ENCODE assay signal across 30 cellular contexts in genomic region chr6:31471711-31472110, GRCh38. TPM values are rescaled to one million over a fixed set of nuclear protein-coding genes. Genes with fewer than 3 reads are reported as not detected.
A peak's percentile ranks its signal among the peaks of the same experiment; 100 is the strongest.
DNase-seq lines count a peak whose midpoint lies in the region; ATAC-seq lines count a peak whose summit lies in the region.
"Had no signal": no experiment of that assay in that cellular context is flagged by ENCODE, and none has a peak within 500 bp of the region (broad histone marks: within the 10 kb centered on the region; RNA-seq: fewer than 3 reads in every experiment).

No MANE protein-coding gene starts in this region.

- no peaks in the 10 kb centered on the region for H3K27me3 ChIP-seq in CD4-positive, CD25-positive, alpha-beta regulatory T cell (ENCODE audit: control insufficient read depth, insufficient read depth, low read length)
- no peaks in the 10 kb centered on the region for H3K27me3 ChIP-seq in CD4-positive, alpha-beta memory T cell (ENCODE audit: insufficient read depth, low read length)
- H3K27me3 ChIP-seq in mesenchymal stem cell (ENCODE audit: control insufficient read depth in 1 of 2, insufficient read depth in 1 of 2, low read length in 2 of 2): peaks cover 12 to 52% of the 10 kb centered on the region in 2 experiments
- H3K27me3 ChIP-seq: BLaER1 treated with 17β-estradiol and CSF1 and Interleukin-3, amounts not matched to agents 10 nM and 100 nM; left lung; suprapubic skin; upper lobe of left lung had no signal

- POLR2A ChIA-PET in CD4-positive, alpha-beta memory T cell (lab: Charles Lee; ENCODE audit: partially characterized antibody): interaction anchor here (0.9 to 2.9 kb wide), 6 partner anchors 9 to 73 kb away, joined by 3 to 24 read pairs (median 4); partner anchors contain the start of gene MICB
- POLR2A ChIA-PET in naive thymus-derived CD8-positive, alpha-beta T cell (lab: Charles Lee): interaction anchor here (1.0 kb wide), 1 partner anchor 9 kb away, joined by 5 read pairs; no protein-coding TSS in a partner anchor

- H4K91ac ChIP-seq in mesenchymal stem cell (ENCODE audit: low read length): no peak overlapping the region

- H3K4me1 ChIP-seq in CD4-positive, CD25-positive, alpha-beta regulatory T cell (ENCODE audit: control insufficient read depth, insufficient read depth, low read length, poor library complexity, severe bottlenecking): peaks cover 70% of the 10 kb centered on the region
- H3K4me1 ChIP-seq in CD4-positive, alpha-beta memory T cell (ENCODE audit: insufficient read depth, low read length): peaks cover 82% of the 10 kb centered on the region
- no peaks in the 10 kb centered on the region for H3K4me1 ChIP-seq in mesenchymal stem cell (ENCODE audit: control insufficient read depth, insufficient read depth, low read depth, low read length)
- H3K4me1 ChIP-seq: psoas muscle had no signal

- peak overlapping the region; percentile 30 to 94 (median 70) for H3K27ac Mint-ChIP-seq in CD4-positive, CD25-positive, alpha-beta regulatory T cell
- H3K27ac Mint-ChIP-seq in CD4-positive, alpha-beta memory T cell: peak overlapping the region; percentile 50 to 85 (median 80)
- peak overlapping the region; percentile 84 for H3K27ac Mint-ChIP-seq in activated naive CD8-positive, alpha-beta T cell treated with anti-CD3 and anti-CD28 coated beads, Interleukin-2, amount 50 U/mL, for 24 hours
- peak overlapping the region; percentile 6 to 99 (median 75) for H3K27ac Mint-ChIP-seq in naive thymus-derived CD8-positive, alpha-beta T cell
- H3K27ac Mint-ChIP-seq: activated T-helper 2 cell treated with anti-CD3 and anti-CD28 coated beads, Interferon-gamma antibody, Interleukin-2, Interleukin-4, amounts not matched to agents 10 μg/mL and 5 μg/mL and 100 μg/mL, durations not matched to agents 14 hours and 24 hours and 36 hours; GM23338; HFFc6 had no signal

- H4K8ac ChIP-seq in mesenchymal stem cell (ENCODE audit: low read length): no peak overlapping the region

- no peak overlapping the region for H2AK5ac ChIP-seq in mesenchymal stem cell (ENCODE audit: low read length, severe bottlenecking)

- intact Hi-C loops in CD4-positive, alpha-beta memory T cell (cut with micrococcal nuclease): no loop called here

- H2BK15ac ChIP-seq in mesenchymal stem cell (ENCODE audit: low read depth, poor library complexity, severe bottlenecking): no peak overlapping the region

- H2BK12ac ChIP-seq in mesenchymal stem cell (ENCODE audit: low read length in 2 of 2): no peak overlapping the region

- H3K4me3 ChIP-seq in CD4-positive, CD25-positive, alpha-beta regulatory T cell (ENCODE audit: low read depth, low read length): peak overlapping the region; percentile 26
- H3K4me3 ChIP-seq in CD4-positive, alpha-beta memory T cell (ENCODE audit: low read length in 2 of 2): no peak overlapping the region
- H3K4me3 ChIP-seq in mesenchymal stem cell (ENCODE audit: insufficient read depth in 1 of 2, low read depth in 1 of 2, low read length in 2 of 2): no peak overlapping the region
- H3K4me3 ChIP-seq: BLaER1 treated with 17β-estradiol and CSF1 and Interleukin-3, amounts not matched to agents 10 nM and 100 nM; GM23338; left lung; psoas muscle; suprapubic skin; upper lobe of left lung had no signal

- no peaks in the 10 kb centered on the region for H3K27me3 Mint-ChIP-seq in CD4-positive, CD25-positive, alpha-beta regulatory T cell
- no peaks in the 10 kb centered on the region for H3K27me3 Mint-ChIP-seq in CD4-positive, alpha-beta memory T cell
- H3K27me3 Mint-ChIP-seq in activated naive CD8-positive, alpha-beta T cell treated with anti-CD3 and anti-CD28 coated beads, Interleukin-2, amount 50 U/mL, for 24 hours: no peaks in the 10 kb centered on the region
- H3K27me3 Mint-ChIP-seq in naive thymus-derived CD8-positive, alpha-beta T cell: no peaks in the 10 kb centered on the region
- H3K27me3 Mint-ChIP-seq: IgD-negative memory B cell had no signal

- H3K4me1 Mint-ChIP-seq in CD4-positive, CD25-positive, alpha-beta regulatory T cell: peaks cover 31 to 92% (median 76%) of the 10 kb centered on the region in 4 donors
- H3K4me1 Mint-ChIP-seq in CD4-positive, alpha-beta memory T cell: peaks cover 69 to 97% (median 84%) of the 10 kb centered on the region in 4 donors
- peaks cover 76% of the 10 kb centered on the region for H3K4me1 Mint-ChIP-seq in activated naive CD8-positive, alpha-beta T cell treated with anti-CD3 and anti-CD28 coated beads, Interleukin-2, amount 50 U/mL, for 24 hours
- H3K4me1 Mint-ChIP-seq in naive thymus-derived CD8-positive, alpha-beta T cell: peaks cover 58 to 98% (median 91%) of the 10 kb centered on the region in 4 donors
- H3K4me1 Mint-ChIP-seq: GM23338 had no signal

- 32% methylated on average over 2 of the region's 2 CpGs for WGBS in mesenchymal stem cell

- peak overlapping the region in 3 of 4 donors; percentile 30 to 76 (median 53) for H3K4me3 Mint-ChIP-seq in CD4-positive, CD25-positive, alpha-beta regulatory T cell
- H3K4me3 Mint-ChIP-seq in CD4-positive, alpha-beta memory T cell: peak overlapping the region in 6 of 8 donors; percentile 1 to 73 (median 62)
- peak overlapping the region; percentile 45 for H3K4me3 Mint-ChIP-seq in activated naive CD8-positive, alpha-beta T cell treated with anti-CD3 and anti-CD28 coated beads, Interleukin-2, amount 50 U/mL, for 24 hours
- H3K4me3 Mint-ChIP-seq in naive thymus-derived CD8-positive, alpha-beta T cell: peak overlapping the region in 8 of 10 donors; percentile 13 to 99 (median 60)
- H3K4me3 Mint-ChIP-seq: GM23338, HFFc6 had no signal

- DNase-seq in CD4-positive, CD25-positive, alpha-beta regulatory T cell: no peak
- no peak for DNase-seq in CD4-positive, alpha-beta memory T cell
- DNase-seq in activated naive CD8-positive, alpha-beta T cell treated with anti-CD3 and anti-CD28 coated beads, Interleukin-2, amount 50 U/mL, for 24 hours: no peak
- no peak for DNase-seq in naive thymus-derived CD8-positive, alpha-beta T cell
- DNase-seq in mesenchymal stem cell: no peak
- DNase-seq: activated CD4-positive, alpha-beta T cell treated with anti-CD3 and anti-CD28 coated beads for 48 hours; caudate nucleus; DND-41; foreskin fibroblast; HFFc6; left lung; NCI-H146; nucleus accumbens; psoas muscle; Right ventricle myocardium superior; stimulated activated CD4-positive, alpha-beta T cell treated with anti-CD3 and anti-CD28 coated beads, Interleukin-4, amount 100 ng/mL, for 1 hour; T1000; upper lobe of left lung had no signal

- H3K4ac ChIP-seq in mesenchymal stem cell (ENCODE audit: low read depth in 1 of 2, low read length in 2 of 2): no peak overlapping the region

- H3K9me3 Mint-ChIP-seq in CD4-positive, CD25-positive, alpha-beta regulatory T cell: no peaks in the 10 kb centered on the region
- H3K9me3 Mint-ChIP-seq in CD4-positive, alpha-beta memory T cell: no peaks in the 10 kb centered on the region
- H3K9me3 Mint-ChIP-seq in activated naive CD8-positive, alpha-beta T cell treated with anti-CD3 and anti-CD28 coated beads, Interleukin-2, amount 50 U/mL, for 24 hours: no peaks in the 10 kb centered on the region
- no peaks in the 10 kb centered on the region for H3K9me3 Mint-ChIP-seq in naive thymus-derived CD8-positive, alpha-beta T cell
- H3K9me3 Mint-ChIP-seq: activated T-helper 2 cell treated with anti-CD3 and anti-CD28 coated beads, Interferon-gamma antibody, Interleukin-2, Interleukin-4, amounts not matched to agents 10 μg/mL and 5 μg/mL and 100 μg/mL, durations not matched to agents 14 hours and 24 hours and 36 hours; GM23338; HFFc6; IgD-negative memory B cell had no signal

- H2BK120ac ChIP-seq in mesenchymal stem cell (ENCODE audit: low read depth, low read length): no peak overlapping the region

- ATAC-seq in CD4-positive, CD25-positive, alpha-beta regulatory T cell (ENCODE audit: low read depth in 2 of 2): no peak
- no peak for ATAC-seq in activated naive CD8-positive, alpha-beta T cell treated with anti-CD3 and anti-CD28 coated beads, Interleukin-2, amount 50 U/mL, for 24 hours
- no peak for ATAC-seq in naive thymus-derived CD8-positive, alpha-beta T cell
- ATAC-seq in GM21367 (IDR thresholded peaks at IDR 0.05; ENCODE audit: unreplicated experiment) (no peak), GM19452 (IDR thresholded peaks at IDR 0.05; ENCODE audit: unreplicated experiment) (no peak)
- ATAC-seq: esophagus mucosa, GM23338, psoas muscle had no signal

- no peak overlapping the region for H3K23ac ChIP-seq in mesenchymal stem cell (ENCODE audit: low read length in 2 of 2)

- no peak overlapping the region for H3K14ac ChIP-seq in mesenchymal stem cell (ENCODE audit: low read length in 2 of 2)

- no peak overlapping the region for H3K4me2 ChIP-seq in mesenchymal stem cell (ENCODE audit: low read length, poor library complexity, severe bottlenecking)
- H3K4me2 ChIP-seq: BLaER1 treated with 17β-estradiol and CSF1 and Interleukin-3, amounts not matched to agents 10 nM and 100 nM; GM23338 had no signal

- no peak overlapping the region for H2AFZ ChIP-seq in mesenchymal stem cell (ENCODE audit: low read depth, low read length)
- H2AFZ ChIP-seq: GM23338 had no signal

- CTCF ChIA-PET in CD4-positive, alpha-beta memory T cell (lab: Charles Lee; ENCODE audit: partially characterized antibody): interaction anchor here (1.2 kb wide), 1 partner anchor 9 kb away, joined by 3 read pairs; no protein-coding TSS in a partner anchor

- H3K36me3 Mint-ChIP-seq in CD4-positive, CD25-positive, alpha-beta regulatory T cell: peaks cover 15% of the 10 kb centered on the region
- H3K36me3 Mint-ChIP-seq in CD4-positive, alpha-beta memory T cell: peaks cover 0 to 51% of the 10 kb centered on the region in 2 donors
- peaks cover 14% of the 10 kb centered on the region for H3K36me3 Mint-ChIP-seq in activated naive CD8-positive, alpha-beta T cell treated with anti-CD3 and anti-CD28 coated beads, Interleukin-2, amount 50 U/mL, for 24 hours (ENCODE audit: low read depth)
- peaks cover 0 to 29% (median 10%) of the 10 kb centered on the region in 3 donors for H3K36me3 Mint-ChIP-seq in naive thymus-derived CD8-positive, alpha-beta T cell

- H3K79me1 ChIP-seq in mesenchymal stem cell (replicated peaks; ENCODE audit: low read length, poor library complexity, severe bottlenecking): no peaks in the 10 kb centered on the region

- H3K9ac ChIP-seq in mesenchymal stem cell (ENCODE audit: low read length): no peak overlapping the region

- peak overlapping the region; percentile 47 for H3K27ac ChIP-seq in CD4-positive, CD25-positive, alpha-beta regulatory T cell (ENCODE audit: insufficient read depth, low read length, poor library complexity, severe bottlenecking)
- H3K27ac ChIP-seq in CD4-positive, alpha-beta memory T cell (ENCODE audit: low read depth, low read length): no peak overlapping the region
- H3K27ac ChIP-seq in mesenchymal stem cell (ENCODE audit: low read length, poor library complexity, severe bottlenecking): no peak overlapping the region
- H3K27ac ChIP-seq: BLaER1 treated with 17β-estradiol and CSF1 and Interleukin-3, amounts not matched to agents 10 nM and 100 nM; left lung; psoas muscle; suprapubic skin; upper lobe of left lung; VCaP had no signal

- H3K9me3 ChIP-seq in CD4-positive, CD25-positive, alpha-beta regulatory T cell (ENCODE audit: control insufficient read depth in 2 of 2, low read length in 2 of 2): no peaks in the 10 kb centered on the region
- no peaks in the 10 kb centered on the region for H3K9me3 ChIP-seq in CD4-positive, alpha-beta memory T cell (ENCODE audit: control insufficient read depth in 1 of 2, low read length in 2 of 2)
- H3K9me3 ChIP-seq in mesenchymal stem cell (ENCODE audit: control insufficient read depth, low read length): no peaks in the 10 kb centered on the region
- H3K9me3 ChIP-seq: BLaER1 treated with 17β-estradiol and CSF1 and Interleukin-3, amounts not matched to agents 10 nM and 100 nM; left lung; psoas muscle; suprapubic skin; upper lobe of left lung had no signal

- no peak overlapping the region for H3K18ac ChIP-seq in mesenchymal stem cell (ENCODE audit: low read depth in 1 of 2, low read length in 2 of 2)

- no peak overlapping the region for H2BK5ac ChIP-seq in mesenchymal stem cell (ENCODE audit: low read depth, low read length, poor library complexity, severe bottlenecking)

- peaks cover 5% of the 10 kb centered on the region for H3K36me3 ChIP-seq in CD4-positive, CD25-positive, alpha-beta regulatory T cell (ENCODE audit: control insufficient read depth, insufficient read depth, low read length)
- no peaks in the 10 kb centered on the region for H3K36me3 ChIP-seq in CD4-positive, alpha-beta memory T cell (ENCODE audit: insufficient read depth, low read length)
- H3K36me3 ChIP-seq in mesenchymal stem cell (ENCODE audit: control insufficient read depth in 1 of 2, insufficient read depth in 2 of 2, low read depth in 1 of 2, low read length in 2 of 2): no peaks in the 10 kb centered on the region
- H3K36me3 ChIP-seq: suprapubic skin, upper lobe of left lung had no signal

RNA-seq across cellular contexts. Expression of gene MICB, which starts 26.2 kb away (rescaled TPM):
- total RNA-seq in CD4-positive, CD25-positive, alpha-beta regulatory T cell: 22.0 TPM
- 10 to 100 TPM in 3 of 4 donors, 1 to 10 TPM in 1; 7.8 to 13.7 (median 12.3) TPM for polyA plus RNA-seq in CD4-positive, CD25-positive, alpha-beta regulatory T cell
- 10 to 100 TPM; 21.4 to 26.3 TPM for total RNA-seq in CD4-positive, alpha-beta memory T cell
- 10 to 100 TPM in 1 of 2 donors, 1 to 10 TPM in 1; 8.0 to 11.5 TPM for polyA plus RNA-seq in CD4-positive, alpha-beta memory T cell
- 10 to 100 TPM; 12.3 to 13.8 TPM for total RNA-seq in naive thymus-derived CD8-positive, alpha-beta T cell
- polyA plus RNA-seq in naive thymus-derived CD8-positive, alpha-beta T cell: 1 to 10 TPM; 3.3 to 4.7 (median 3.8) TPM
- 24.8 TPM for polyA plus RNA-seq in mesenchymal stem cell (2013, experiment 1 of 2)
- polyA plus RNA-seq in mesenchymal stem cell (2013, experiment 2 of 2): 24.8 TPM

RNA-seq across cellular contexts. Expression of gene MCCD1, which starts 57.1 kb away (rescaled TPM):
- not detected for total RNA-seq in CD4-positive, CD25-positive, alpha-beta regulatory T cell
- not detected for polyA plus RNA-seq in CD4-positive, CD25-positive, alpha-beta regulatory T cell
- not detected for total RNA-seq in CD4-positive, alpha-beta memory T cell
- polyA plus RNA-seq in CD4-positive, alpha-beta memory T cell: not detected
- total RNA-seq in naive thymus-derived CD8-positive, alpha-beta T cell: not detected
- polyA plus RNA-seq in naive thymus-derived CD8-positive, alpha-beta T cell: not detected
- polyA plus RNA-seq in mesenchymal stem cell (2013, experiment 1 of 2): not detected
- polyA plus RNA-seq in mesenchymal stem cell (2013, experiment 2 of 2): not detected
- total RNA-seq: activated T-helper 2 cell treated with anti-CD3 and anti-CD28 coated beads, Interferon-gamma antibody, Interleukin-2, Interleukin-4, amounts not matched to agents 10 μg/mL and 5 μg/mL and 100 μg/mL, durations not matched to agents 14 hours and 24 hours and 36 hours; esophagus mucosa; GM23338; HFFc6; HT-29; left lung; myocyte; psoas muscle; Right ventricle myocardium superior; suprapubic skin; upper lobe of left lung had no signal
- polyA plus RNA-seq: adipose tissue, GM23338, IgD-negative memory B cell, psoas muscle had no signal
